15 cellular contexts compared by ENCODE assay signal in the genomic region with DNA sequence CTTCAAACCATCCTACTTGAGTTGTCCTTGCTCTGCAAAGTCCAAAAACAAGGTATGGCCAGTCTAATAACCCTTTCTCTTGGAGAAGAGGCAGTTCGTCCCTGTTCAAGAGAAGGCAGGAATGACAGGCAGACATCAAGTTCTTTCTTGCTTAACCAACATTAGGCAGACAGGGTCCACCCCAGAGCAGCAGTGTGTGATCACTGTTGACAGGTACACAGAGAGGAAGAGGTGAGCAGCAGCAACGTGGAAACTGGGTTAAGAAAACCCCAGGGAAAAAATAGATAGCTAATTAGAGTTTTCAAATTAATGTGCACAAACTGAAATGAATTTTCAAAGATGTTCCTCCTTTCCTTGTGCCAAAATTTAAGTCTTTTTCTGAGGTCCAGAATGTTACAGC. TPM values are rescaled to one million over a fixed set of nuclear protein-coding genes. Genes with fewer than 3 reads are reported as not detected.
DNase-seq lines count a peak whose midpoint lies in the region; ATAC-seq and TF ChIP-seq lines count a peak whose summit lies in the region.
"Had no signal": no experiment of that assay in that cellular context is flagged by ENCODE, and none has a peak within 500 bp of the region (broad histone marks: within the 10 kb centered on the region; RNA-seq: fewer than 3 reads in every experiment).

No MANE protein-coding gene starts in this region.

- TF ChIP-seq CTCF in GM23338 (conservative IDR thresholded peaks at IDR 0.05; ENCODE audit: low read depth in 2 of 2): no peak

- H3K36me3 Mint-ChIP-seq in activated naive CD8-positive, alpha-beta T cell: peaks cover 11% of the 10 kb centered on the region
- no peaks in the 10 kb centered on the region for H3K36me3 Mint-ChIP-seq in activated naive CD8-positive, alpha-beta T cell treated with anti-CD3 and anti-CD28 coated beads, Interleukin-2, amount 50 U/mL, for 24 hours (ENCODE audit: low read depth)
- H3K36me3 Mint-ChIP-seq in GM23338 (ENCODE audit: low read depth): peaks cover 3% of the 10 kb centered on the region; the same call in 2 of the 3 replicates
- no peaks in the 10 kb centered on the region for H3K36me3 Mint-ChIP-seq in effector memory CD8-positive, alpha-beta T cell (ENCODE audit: insufficient read depth)
- no peaks in the 10 kb centered on the region for H3K36me3 Mint-ChIP-seq in stimulated activated effector memory CD8-positive, alpha-beta T cell treated with anti-CD3 and anti-CD28 coated beads, Interleukin-12 subunit alpha, Interleukin-12 subunit beta, amount 100 ng/mL, for 72 hours

- no peak for ATAC-seq in activated naive CD8-positive, alpha-beta T cell treated with anti-CD3 and anti-CD28 coated beads, Interleukin-2, amount 50 U/mL, for 24 hours
- ATAC-seq in GM23338 (no peak), HG03571 (IDR thresholded peaks at IDR 0.05; ENCODE audit: unreplicated experiment) (no peak), GM18520 (IDR thresholded peaks at IDR 0.05; ENCODE audit: unreplicated experiment) (no peak)
- ATAC-seq in effector memory CD8-positive, alpha-beta T cell (replicated peaks): peak; percentile 32
- ATAC-seq in stimulated activated effector memory CD8-positive, alpha-beta T cell treated with anti-CD3 and anti-CD28 coated beads, Interleukin-12 subunit alpha, Interleukin-12 subunit beta, amount 100 ng/mL, for 72 hours: no peak
- ATAC-seq: HepG2 had no signal

- intact Hi-C loops in head of caudate nucleus (cut with DNase I): no loop called here

- H3F3A ChIP-seq in GM23338 (replicated peaks; ENCODE audit: low read depth): no peaks in the 10 kb centered on the region

- no peaks in the 10 kb centered on the region; the same call in 1 of the 2 replicates for H3K9me2 ChIP-seq in GM23338 (ENCODE audit: insufficient read depth)

- peak overlapping the region; percentile 5 for H3K27ac Mint-ChIP-seq in activated naive CD8-positive, alpha-beta T cell
- H3K27ac Mint-ChIP-seq in activated naive CD8-positive, alpha-beta T cell treated with anti-CD3 and anti-CD28 coated beads, Interleukin-2, amount 50 U/mL, for 24 hours: no peak overlapping the region
- peak overlapping the region; percentile 53; the same call in 1 of the 2 replicates for H3K27ac Mint-ChIP-seq in GM23338
- peak overlapping the region; percentile 30 to 50 for H3K27ac Mint-ChIP-seq in effector memory CD8-positive, alpha-beta T cell
- H3K27ac Mint-ChIP-seq in stimulated activated effector memory CD8-positive, alpha-beta T cell treated with anti-CD3 and anti-CD28 coated beads, Interleukin-12 subunit alpha, Interleukin-12 subunit beta, amount 100 ng/mL, for 72 hours: peak overlapping the region; percentile 44
- H3K27ac Mint-ChIP-seq: B cell had no signal

- no peaks in the 10 kb centered on the region for H3K36me3 ChIP-seq in GM23338 (ENCODE audit: insufficient read depth)
- H3K36me3 ChIP-seq: HAP-1 had no signal

- no peaks in the 10 kb centered on the region for H4K20me1 ChIP-seq in GM23338 (replicated peaks; ENCODE audit: insufficient read depth)

- peaks cover 52% of the 10 kb centered on the region for H3K4me1 ChIP-seq in GM23338 (ENCODE audit: insufficient read depth)

- H3K27ac ChIP-seq in GM23338 (ENCODE audit: low read depth): no peak overlapping the region

- H3K4me3 ChIP-seq in GM23338: no peak overlapping the region
- H3K4me3 ChIP-seq: HAP-1 had no signal

- H3K9me3 Mint-ChIP-seq in activated naive CD8-positive, alpha-beta T cell (ENCODE audit: low read depth): no peaks in the 10 kb centered on the region
- H3K9me3 Mint-ChIP-seq in activated naive CD8-positive, alpha-beta T cell treated with anti-CD3 and anti-CD28 coated beads, Interleukin-2, amount 50 U/mL, for 24 hours: no peaks in the 10 kb centered on the region
- H3K9me3 Mint-ChIP-seq in GM23338: no peaks in the 10 kb centered on the region
- no peaks in the 10 kb centered on the region for H3K9me3 Mint-ChIP-seq in effector memory CD8-positive, alpha-beta T cell
- H3K9me3 Mint-ChIP-seq in stimulated activated effector memory CD8-positive, alpha-beta T cell treated with anti-CD3 and anti-CD28 coated beads, Interleukin-12 subunit alpha, Interleukin-12 subunit beta, amount 100 ng/mL, for 72 hours: no peaks in the 10 kb centered on the region

- H3K27me3 ChIP-seq in GM23338 (ENCODE audit: insufficient read depth): no peaks in the 10 kb centered on the region

- peaks cover 70% of the 10 kb centered on the region for H3K79me2 ChIP-seq in GM23338 (replicated peaks; ENCODE audit: insufficient read depth)

- H3K27me3 Mint-ChIP-seq in activated naive CD8-positive, alpha-beta T cell: no peaks in the 10 kb centered on the region
- no peaks in the 10 kb centered on the region for H3K27me3 Mint-ChIP-seq in activated naive CD8-positive, alpha-beta T cell treated with anti-CD3 and anti-CD28 coated beads, Interleukin-2, amount 50 U/mL, for 24 hours
- H3K27me3 Mint-ChIP-seq in GM23338 (ENCODE audit: insufficient read depth, low read depth, poor library complexity): no peaks in the 10 kb centered on the region
- H3K27me3 Mint-ChIP-seq in effector memory CD8-positive, alpha-beta T cell: no peaks in the 10 kb centered on the region
- H3K27me3 Mint-ChIP-seq: B cell had no signal

- H3K4me2 ChIP-seq in GM23338: no peak overlapping the region

- H2AFZ ChIP-seq in GM23338: no peak overlapping the region

- DNase-seq in activated naive CD8-positive, alpha-beta T cell treated with anti-CD3 and anti-CD28 coated beads, Interleukin-2, amount 50 U/mL, for 24 hours: no peak
- no peak for DNase-seq in GM23338 (ENCODE audit: low spot score)
- no peak for DNase-seq in effector memory CD8-positive, alpha-beta T cell
- DNase-seq in stimulated activated effector memory CD8-positive, alpha-beta T cell treated with anti-CD3 and anti-CD28 coated beads, Interleukin-12 subunit alpha, Interleukin-12 subunit beta, amount 100 ng/mL, for 72 hours (ENCODE audit: low spot score in 2 of 2): no peak
- no peak for DNase-seq in head of caudate nucleus
- DNase-seq: ACHN, C1 segment of cervical spinal cord, DMS53, GF-D8 had no signal

- H3K4me3 Mint-ChIP-seq in activated naive CD8-positive, alpha-beta T cell: no peak overlapping the region
- no peak overlapping the region for H3K4me3 Mint-ChIP-seq in activated naive CD8-positive, alpha-beta T cell treated with anti-CD3 and anti-CD28 coated beads, Interleukin-2, amount 50 U/mL, for 24 hours
- no peak overlapping the region for H3K4me3 Mint-ChIP-seq in GM23338
- no peak overlapping the region for H3K4me3 Mint-ChIP-seq in effector memory CD8-positive, alpha-beta T cell
- no peak overlapping the region for H3K4me3 Mint-ChIP-seq in stimulated activated effector memory CD8-positive, alpha-beta T cell treated with anti-CD3 and anti-CD28 coated beads, Interleukin-12 subunit alpha, Interleukin-12 subunit beta, amount 100 ng/mL, for 72 hours
- H3K4me3 Mint-ChIP-seq: B cell had no signal

- peaks cover 73% of the 10 kb centered on the region for H3K4me1 Mint-ChIP-seq in activated naive CD8-positive, alpha-beta T cell (ENCODE audit: low read depth)
- peaks cover 37% of the 10 kb centered on the region for H3K4me1 Mint-ChIP-seq in activated naive CD8-positive, alpha-beta T cell treated with anti-CD3 and anti-CD28 coated beads, Interleukin-2, amount 50 U/mL, for 24 hours
- peaks cover 64% of the 10 kb centered on the region for H3K4me1 Mint-ChIP-seq in GM23338
- peaks cover 48 to 64% of the 10 kb centered on the region in 2 donors for H3K4me1 Mint-ChIP-seq in effector memory CD8-positive, alpha-beta T cell (ENCODE audit: low read depth in 2 of 2)
- peaks cover 45% of the 10 kb centered on the region for H3K4me1 Mint-ChIP-seq in stimulated activated effector memory CD8-positive, alpha-beta T cell treated with anti-CD3 and anti-CD28 coated beads, Interleukin-12 subunit alpha, Interleukin-12 subunit beta, amount 100 ng/mL, for 72 hours
- H3K4me1 Mint-ChIP-seq: B cell had no signal

TF ChIP-seq in GM23338, 12 proteins besides CTCF, POLR2A, EP300 and RAD21:
- TF ChIP-seq EZH2phosphoT487 (IDR thresholded peaks at IDR 0.05; ENCODE audit: unreplicated experiment) (no peak), POLR2AphosphoS5 (IDR thresholded peaks at IDR 0.05; ENCODE audit: low read depth) (no peak), NANOG (IDR thresholded peaks at IDR 0.05; ENCODE audit: borderline replicate concordance) (no peak), CREB1 (CRISPR knock-in tag; IDR thresholded peaks at IDR 0.05; ENCODE audit: low read depth) (no peak), ZNF114 (CRISPR knock-in tag; IDR thresholded peaks at IDR 0.05) (no peak)

RNA-seq across cellular contexts. Expression of gene TNIK, which starts 48.2 kb away (rescaled TPM):
- total RNA-seq in GM23338 (2014; rRNA removed; shearing (Covaris generic)): 34.3 and 49.2 TPM in 2 replicates
- 14.1 and 14.6 TPM in 2 replicates for polyA plus RNA-seq in GM23338 (2016; fragmentation: Nextera tagmentation; extraction: Ambion mirVana)
